ENCODE assay signal across 12 cellular contexts in genomic region chr9:100058699-100059579, GRCh38. TPM values are rescaled to one million over a fixed set of nuclear protein-coding genes. Genes with fewer than 3 reads are reported as not detected.
DNase-seq lines count a peak whose midpoint lies in the region; ATAC-seq lines count a peak whose summit lies in the region.
"Had no signal": no experiment of that assay in that cellular context is flagged by ENCODE, and none has a peak within 500 bp of the region (broad histone marks: within the 10 kb centered on the region; RNA-seq: fewer than 3 reads in every experiment).

No MANE protein-coding gene starts in this region.

- H3K9me3 Mint-ChIP-seq in CD4-positive, CD25-positive, alpha-beta regulatory T cell, result no peaks in the 10 kb centered on the region
- no peaks in the 10 kb centered on the region for H3K9me3 Mint-ChIP-seq in activated CD4-positive, alpha-beta memory T cell treated with anti-CD3 and anti-CD28 coated beads for 36 hours

- intact Hi-C loops in activated CD4-positive, alpha-beta memory T cell treated with anti-CD3 and anti-CD28 coated beads for 36 hours (cut with micrococcal nuclease), result no loop called here
- intact Hi-C loops in cardiac septum (cut with DNase I), result no loop called here

- POLR2A ChIA-PET in activated CD4-positive, alpha-beta memory T cell treated with anti-CD3 and anti-CD28 coated beads for 36 hours (lab: Charles Lee), result no interaction called here

- no peaks in the 10 kb centered on the region for H3K9me3 ChIP-seq in CD4-positive, CD25-positive, alpha-beta regulatory T cell (ENCODE audit: control insufficient read depth in 2 of 2, low read length in 2 of 2)
- H3K9me3 ChIP-seq: uterus had no signal

- peaks cover 36% of the 10 kb centered on the region for H3K36me3 ChIP-seq in CD4-positive, CD25-positive, alpha-beta regulatory T cell (ENCODE audit: control insufficient read depth, insufficient read depth, low read length)
- H3K36me3 ChIP-seq: uterus had no signal

- H3K36me3 Mint-ChIP-seq in CD4-positive, CD25-positive, alpha-beta regulatory T cell, result peaks cover 18% of the 10 kb centered on the region
- peaks cover 2% of the 10 kb centered on the region for H3K36me3 Mint-ChIP-seq in activated CD4-positive, alpha-beta memory T cell treated with anti-CD3 and anti-CD28 coated beads for 36 hours

- no peaks in the 10 kb centered on the region for H3K27me3 Mint-ChIP-seq in CD4-positive, CD25-positive, alpha-beta regulatory T cell
- H3K27me3 Mint-ChIP-seq in activated CD4-positive, alpha-beta memory T cell treated with anti-CD3 and anti-CD28 coated beads for 36 hours, result no peaks in the 10 kb centered on the region
- H3K27me3 Mint-ChIP-seq: activated CD8-positive, alpha-beta memory T cell treated with anti-CD3 and anti-CD28 coated beads, Interleukin-2, amount 10 ng/mL, durations not matched to agents 7 days and 5 days had no signal

- CTCF ChIA-PET in activated CD4-positive, alpha-beta memory T cell treated with anti-CD3 and anti-CD28 coated beads for 36 hours (lab: Charles Lee), result no interaction called here

- no peak overlapping the region for H3K4me3 ChIP-seq in CD4-positive, CD25-positive, alpha-beta regulatory T cell (ENCODE audit: low read depth, low read length)
- H3K4me3 ChIP-seq: K562, uterus had no signal

- no peak overlapping the region for H3K4me3 Mint-ChIP-seq in CD4-positive, CD25-positive, alpha-beta regulatory T cell
- H3K4me3 Mint-ChIP-seq in activated CD4-positive, alpha-beta memory T cell treated with anti-CD3 and anti-CD28 coated beads for 36 hours, result no peak overlapping the region
- H3K4me3 Mint-ChIP-seq: activated CD8-positive, alpha-beta memory T cell treated with anti-CD3 and anti-CD28 coated beads, Interleukin-2, amount 10 ng/mL, durations not matched to agents 7 days and 5 days had no signal

- peak overlapping the region in 2 of 3 donors; percentile 2 to 18 for H3K27ac Mint-ChIP-seq in CD4-positive, CD25-positive, alpha-beta regulatory T cell
- no peak overlapping the region for H3K27ac Mint-ChIP-seq in activated CD4-positive, alpha-beta memory T cell treated with anti-CD3 and anti-CD28 coated beads for 36 hours
- H3K27ac Mint-ChIP-seq: activated CD8-positive, alpha-beta memory T cell treated with anti-CD3 and anti-CD28 coated beads, Interleukin-2, amount 10 ng/mL, durations not matched to agents 7 days and 5 days had no signal

- peaks cover 10 to 28% (median 20%) of the 10 kb centered on the region in 4 donors for H3K4me1 Mint-ChIP-seq in CD4-positive, CD25-positive, alpha-beta regulatory T cell
- peaks cover 6% of the 10 kb centered on the region for H3K4me1 Mint-ChIP-seq in activated CD4-positive, alpha-beta memory T cell treated with anti-CD3 and anti-CD28 coated beads for 36 hours (ENCODE audit: low read depth)
- H3K4me1 Mint-ChIP-seq: activated CD8-positive, alpha-beta memory T cell treated with anti-CD3 and anti-CD28 coated beads, Interleukin-2, amount 10 ng/mL, durations not matched to agents 7 days and 5 days had no signal

- no peak for ATAC-seq in CD4-positive, CD25-positive, alpha-beta regulatory T cell (ENCODE audit: low read depth in 2 of 2)
- ATAC-seq in GM19035 (IDR thresholded peaks at IDR 0.05; ENCODE audit: unreplicated experiment), result peak; percentile 80
- ATAC-seq in HG02623 (IDR thresholded peaks at IDR 0.05; ENCODE audit: unreplicated experiment), result peak; percentile 82
- peak; percentile 60 for ATAC-seq in HG03457 (IDR thresholded peaks at IDR 0.05; ENCODE audit: unreplicated experiment)
- ATAC-seq: activated CD8-positive, alpha-beta memory T cell treated with anti-CD3 and anti-CD28 coated beads, Interleukin-2, amount 10 ng/mL, durations not matched to agents 7 days and 5 days; K562 had no signal

- H3K27me3 ChIP-seq in CD4-positive, CD25-positive, alpha-beta regulatory T cell (ENCODE audit: control insufficient read depth, insufficient read depth, low read length), result no peaks in the 10 kb centered on the region
- H3K27me3 ChIP-seq: uterus had no signal

- H3K27ac ChIP-seq in CD4-positive, CD25-positive, alpha-beta regulatory T cell (ENCODE audit: insufficient read depth, low read length, poor library complexity, severe bottlenecking), result no peak overlapping the region
- H3K27ac ChIP-seq: uterus had no signal

- H3K4me1 ChIP-seq in CD4-positive, CD25-positive, alpha-beta regulatory T cell (ENCODE audit: control insufficient read depth, insufficient read depth, low read length, poor library complexity, severe bottlenecking), result no peaks in the 10 kb centered on the region
- H3K4me1 ChIP-seq: uterus had no signal

- no peak for DNase-seq in CD4-positive, CD25-positive, alpha-beta regulatory T cell
- DNase-seq in activated CD4-positive, alpha-beta memory T cell treated with anti-CD3 and anti-CD28 coated beads for 36 hours, result no peak
- DNase-seq in cardiac septum (ENCODE audit: low spot score) (no peak), NCI-H2227 (lab: John Stamatoyannopoulos, UW; ENCODE audit: unreplicated experiment) (no peak), GOT3 (lab: John Stamatoyannopoulos, UW) (no peak)
- DNase-seq: activated CD8-positive, alpha-beta memory T cell treated with anti-CD3 and anti-CD28 coated beads, Interleukin-2, amount 10 ng/mL, durations not matched to agents 7 days and 5 days; NCI-H446; uterus had no signal

RNA-seq across cellular contexts. Expression of gene ERP44, which starts 39.9 kb away (rescaled TPM):
- 14.0 TPM for total RNA-seq in CD4-positive, CD25-positive, alpha-beta regulatory T cell
- 10 to 100 TPM; 34.1 to 42.6 (median 35.4) TPM for polyA plus RNA-seq in CD4-positive, CD25-positive, alpha-beta regulatory T cell
- 10 to 100 TPM; 14.5 to 14.8 TPM for total RNA-seq in activated CD4-positive, alpha-beta memory T cell treated with anti-CD3 and anti-CD28 coated beads for 36 hours
- total RNA-seq in cardiac septum, result 14.8 TPM

RNA-seq across cellular contexts. Expression of gene INVS, which starts 40.1 kb away (rescaled TPM):
- 20.5 TPM for total RNA-seq in CD4-positive, CD25-positive, alpha-beta regulatory T cell
- polyA plus RNA-seq in CD4-positive, CD25-positive, alpha-beta regulatory T cell, result 1 to 10 TPM; 5.7 to 6.4 (median 6.1) TPM
- total RNA-seq in activated CD4-positive, alpha-beta memory T cell treated with anti-CD3 and anti-CD28 coated beads for 36 hours, result 10 to 100 TPM; 10.5 to 12.1 TPM
- 10.6 TPM for total RNA-seq in cardiac septum

Comparison
In these comparisons a context has a peak if more than half of its experiments do, and no peak if none do; other contexts are left out.
1. ATAC-seq: peak in GM19035 (single experiment), HG02623 (single experiment) and HG03457 (single experiment); none in CD4-positive, CD25-positive, alpha-beta regulatory T cell (0 of 2).